Comparison of ENCODE assay signal across 1 cellular context in the genomic region with DNA sequence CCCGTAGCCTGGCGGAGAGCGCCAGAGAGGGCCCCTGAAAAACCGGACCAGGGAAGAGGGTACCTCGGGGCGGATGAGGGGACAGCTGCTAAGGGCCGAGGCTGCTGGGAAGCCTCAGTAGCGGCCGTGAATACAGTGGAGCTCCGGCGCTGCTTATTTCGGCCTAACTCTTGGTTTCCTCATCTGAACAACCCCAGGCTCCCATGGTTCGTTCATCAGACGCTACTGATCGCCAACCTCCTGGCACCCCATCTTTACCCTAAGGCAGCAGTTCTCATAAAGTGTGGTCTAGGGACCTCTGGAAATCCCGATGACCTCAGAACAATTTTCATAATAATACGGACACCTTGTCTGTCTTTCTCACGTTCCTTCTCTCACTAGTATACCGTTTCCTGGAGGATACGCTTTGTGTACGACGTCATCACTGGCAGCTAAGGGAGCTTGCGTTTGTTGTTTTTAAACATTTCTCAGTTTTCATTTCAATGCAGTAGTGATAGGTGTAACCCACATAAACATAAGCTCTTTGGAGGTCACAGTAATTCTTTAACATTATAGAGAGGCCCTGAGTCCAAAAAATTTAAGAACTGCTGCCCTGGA.
TF ChIP-seq lines count a peak whose summit lies in the region.

No MANE protein-coding gene starts in this region.

TF ChIP-seq in IMR-90, 13 proteins besides CTCF, POLR2A, EP300 and RAD21 (continued from another document):
- TF ChIP-seq, protein P1, sequence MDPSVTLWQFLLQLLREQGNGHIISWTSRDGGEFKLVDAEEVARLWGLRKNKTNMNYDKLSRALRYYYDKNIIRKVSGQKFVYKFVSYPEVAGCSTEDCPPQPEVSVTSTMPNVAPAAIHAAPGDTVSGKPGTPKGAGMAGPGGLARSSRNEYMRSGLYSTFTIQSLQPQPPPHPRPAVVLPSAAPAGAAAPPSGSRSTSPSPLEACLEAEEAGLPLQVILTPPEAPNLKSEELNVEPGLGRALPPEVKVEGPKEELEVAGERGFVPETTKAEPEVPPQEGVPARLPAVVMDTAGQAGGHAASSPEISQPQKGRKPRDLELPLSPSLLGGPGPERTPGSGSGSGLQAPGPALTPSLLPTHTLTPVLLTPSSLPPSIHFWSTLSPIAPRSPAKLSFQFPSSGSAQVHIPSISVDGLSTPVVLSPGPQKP (IDR thresholded peaks at IDR 0.05; ENCODE audit: borderline replicate concordance, low read depth, low read length) = no peak
TF ChIP-seq in IMR-90: peak in this region for 1.
